23 cellular contexts compared by ENCODE assay signal in the genomic region with DNA sequence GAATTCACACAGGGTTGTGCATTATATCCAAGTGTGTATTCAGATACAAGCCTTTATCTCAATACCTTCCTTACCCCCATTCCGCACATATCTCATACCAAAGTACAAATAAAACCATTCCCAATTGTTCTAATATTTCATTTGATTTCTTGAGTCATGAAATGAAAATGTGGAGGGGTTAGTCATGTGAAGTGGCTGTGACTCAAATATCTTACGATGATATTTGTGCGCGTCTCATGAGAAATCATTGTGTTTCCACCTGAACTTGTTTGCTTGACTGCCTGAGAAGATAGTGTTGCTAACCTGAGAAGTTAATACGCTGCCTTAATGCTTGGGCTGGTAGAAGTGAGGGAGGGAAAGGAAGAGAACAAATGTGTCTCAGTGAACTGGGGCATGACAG. TPM values are rescaled to one million over a fixed set of nuclear protein-coding genes. Genes with fewer than 3 reads are reported as not detected.
A peak's percentile ranks its signal among the peaks of the same experiment; 100 is the strongest.
DNase-seq lines count a peak whose midpoint lies in the region; ATAC-seq and TF ChIP-seq lines count a peak whose summit lies in the region.
"Had no signal": no experiment of that assay in that cellular context is flagged by ENCODE, and none has a peak within 500 bp of the region (broad histone marks: within the 10 kb centered on the region; RNA-seq: fewer than 3 reads in every experiment).

No MANE protein-coding gene starts in this region.

- no TSS peak for BruUV-seq in Calu3 (replicated peaks; lab: Mats Ljungman, UMichigan)

- no peak for TF ChIP-seq EP300 in tibial nerve (IDR thresholded peaks at IDR 0.05)

- no peaks in the 10 kb centered on the region for H3K36me3 Mint-ChIP-seq in Calu3 (ENCODE audit: insufficient read depth, unreplicated experiment)
- H3K36me3 Mint-ChIP-seq: naive B cell had no signal

- TF ChIP-seq POLR2A in tibial nerve (IDR thresholded peaks at IDR 0.05) = no peak

- peak overlapping the region; percentile 61 for H3K4me3 Mint-ChIP-seq in Calu3 (ENCODE audit: low read depth, unreplicated experiment)
- H3K4me3 Mint-ChIP-seq: activated naive CD4-positive, alpha-beta T cell treated with anti-CD3 and anti-CD28 coated beads for 36 hours; naive B cell; T-cell had no signal

- CTCF ChIA-PET in Calu3 (lab: Charles Lee) = interaction anchor here (0.9 to 1.0 kb wide), 2 partner anchors 89 to 175 kb away, joined by 4 to 5 read pairs; no protein-coding TSS in a partner anchor

- H2AFZ ChIP-seq in OCI-LY3 (ENCODE audit: low read depth, low read length) (no peak overlapping the region), parathyroid adenoma (no peak overlapping the region)

- H3K4me2 ChIP-seq in OCI-LY3 (ENCODE audit: low read length) (peak overlapping the region; percentile 9; the same call in 1 of the 2 replicates), parathyroid adenoma (ENCODE audit: low read length) (peak overlapping the region; percentile 13)

- H3K27me3 Mint-ChIP-seq in Calu3 (ENCODE audit: unreplicated experiment) = no peaks in the 10 kb centered on the region

- no peaks in the 10 kb centered on the region for H3K36me3 ChIP-seq in OCI-LY3 (replicated peaks; ENCODE audit: low read depth, low read length)
- H3K36me3 ChIP-seq in parathyroid adenoma (ENCODE audit: control insufficient read depth, insufficient read depth, low read length) = no peaks in the 10 kb centered on the region
- H3K36me3 ChIP-seq in tibial nerve = no peaks in the 10 kb centered on the region
- H3K36me3 ChIP-seq: colonic mucosa, lower lobe of right lung, vagina had no signal

- H3K27ac Mint-ChIP-seq in Calu3 (ENCODE audit: unreplicated experiment) = peak overlapping the region; percentile 23
- H3K27ac Mint-ChIP-seq: activated naive CD4-positive, alpha-beta T cell treated with anti-CD3 and anti-CD28 coated beads for 36 hours; naive B cell; progenitor cell of endocrine pancreas; T-cell had no signal

- H3K4me1 Mint-ChIP-seq in Calu3 (ENCODE audit: low read depth, unreplicated experiment) = peaks cover 39% of the 10 kb centered on the region

- intact Hi-C loops in Calu3 (cut with micrococcal nuclease; ENCODE audit: unreplicated experiment) = loop anchor here (1.0 to 2.0 kb wide), 2 partner anchors 95 to 175 kb away; no protein-coding TSS in a partner anchor

- H3K9ac ChIP-seq in OCI-LY3 (ENCODE audit: low read length) = no peak overlapping the region
- no peak overlapping the region for H3K9ac ChIP-seq in parathyroid adenoma

- H4K20me1 ChIP-seq in OCI-LY3 (ENCODE audit: insufficient read depth, low read length) = no peaks in the 10 kb centered on the region

- H3K27ac ChIP-seq in OCI-LY3 (ENCODE audit: low read length) = no peak overlapping the region
- no peak overlapping the region for H3K27ac ChIP-seq in parathyroid adenoma
- H3K27ac ChIP-seq in tibial nerve = no peak overlapping the region
- H3K27ac ChIP-seq: colonic mucosa, lower lobe of right lung, vagina had no signal

- H3K9me3 ChIP-seq in OCI-LY3 (ENCODE audit: insufficient read depth, low read length) (no peaks in the 10 kb centered on the region), parathyroid adenoma (ENCODE audit: control insufficient read depth, low read length) (no peaks in the 10 kb centered on the region), tibial nerve (no peaks in the 10 kb centered on the region)
- H3K9me3 ChIP-seq: colonic mucosa, lower lobe of right lung, vagina had no signal

- H3K4me3 ChIP-seq in OCI-LY3 (ENCODE audit: low read length) (no peak overlapping the region), parathyroid adenoma (ENCODE audit: low read depth, low read length) (no peak overlapping the region), tibial nerve (no peak overlapping the region)
- H3K4me3 ChIP-seq: colonic mucosa, GM12878, K562, lower lobe of right lung, vagina had no signal

- H3K79me2 ChIP-seq in OCI-LY3 (ENCODE audit: low read length) (no peaks in the 10 kb centered on the region), parathyroid adenoma (no peaks in the 10 kb centered on the region)

- DNase-seq in Calu3 (no peak), tibial nerve (ENCODE audit: low spot score in 2 of 2) (no peak), 8988T (no peak)
- DNase-seq in activated effector memory CD4-positive, alpha-beta T cell treated with anti-CD3 and anti-CD28 coated beads, Interleukin-2, amount 50 U/mL, for 16 hours = no peak
- DNase-seq: activated CD4-positive, alpha-beta T cell treated with anti-CD3 and anti-CD28 coated beads, Interleukin-2, amount 50 U/mL, for 48 hours; activated naive CD4-positive, alpha-beta T cell treated with anti-CD3 and anti-CD28 coated beads for 36 hours; colonic mucosa; COR-L47; GOT3; lower lobe of right lung; naive B cell; NCI-H1092; stimulated activated naive CD8-positive, alpha-beta T cell treated with anti-CD3 and anti-CD28 coated beads, Interleukin-15, Interleukin-2, amounts not matched to agents 100 U/mL and 50 U/mL, for 24 hours; T-cell had no signal

- H3K4me1 ChIP-seq in OCI-LY3 (ENCODE audit: low read length) (peaks cover 8% of the 10 kb centered on the region), parathyroid adenoma (peaks cover 10% of the 10 kb centered on the region), tibial nerve (peaks cover 0 to 8% (median 0%) of the 10 kb centered on the region in 4 donors)
- H3K4me1 ChIP-seq: colonic mucosa had no signal

- H3K27me3 ChIP-seq in OCI-LY3 (ENCODE audit: low read depth, low read length) (peaks cover 46% of the 10 kb centered on the region), parathyroid adenoma (ENCODE audit: control insufficient read depth, insufficient read depth, low read length) (no peaks in the 10 kb centered on the region), tibial nerve (no peaks in the 10 kb centered on the region)
- H3K27me3 ChIP-seq: colonic mucosa, vagina had no signal

- 91 to 95% methylated on average over 5 of the region's 5 CpGs for WGBS in tibial nerve, 2 donors

- H3K9me3 Mint-ChIP-seq in Calu3 (ENCODE audit: low read depth, unreplicated experiment) = no peaks in the 10 kb centered on the region

- TF ChIP-seq CTCF in Calu3 (IDR thresholded peaks at IDR 0.05; ENCODE audit: unreplicated experiment) (no peak), OCI-LY3 (IDR thresholded peaks at IDR 0.05; ENCODE audit: low read depth, low read length) (no peak), parathyroid adenoma (IDR thresholded peaks at IDR 0.05) (no peak), tibial nerve (IDR thresholded peaks at IDR 0.05) (no peak)

- ATAC-seq in esophagus mucosa = peak; percentile 83
- no peak for ATAC-seq in GM21367 (IDR thresholded peaks at IDR 0.05; ENCODE audit: unreplicated experiment)
- ATAC-seq: K562; stimulated activated naive CD8-positive, alpha-beta T cell treated with anti-CD3 and anti-CD28 coated beads, Interleukin-15, Interleukin-2, amounts not matched to agents 100 U/mL and 50 U/mL, for 24 hours; T-cell had no signal

RNA-seq across cellular contexts. Expression of a gene that starts 7.0 kb away (rescaled TPM):
- total RNA-seq in Calu3 (2022) (21.6 and 23.6 TPM in 2 replicates), esophagus mucosa (79.0 TPM), tibial nerve (1 to 10 TPM in 1 of 4 donors, under 1 TPM in 1, not detected in 2; 0.87 to 3.6 TPM)
- total RNA-seq: RPMI7951 had no signal

RNA-seq across cellular contexts. Expression of a gene that starts 27.6 kb away (rescaled TPM):
- total RNA-seq in Calu3 (2022) (not detected in 2 replicates), esophagus mucosa (0.32 TPM), tibial nerve (not detected)
- total RNA-seq: activated naive CD4-positive, alpha-beta T cell treated with anti-CD3 and anti-CD28 coated beads for 36 hours; colonic mucosa; GM12878; K562; lower lobe of right lung; progenitor cell of endocrine pancreas; RPMI7951; vagina had no signal

RNA-seq across cellular contexts. Expression of a gene that starts 34.6 kb away (rescaled TPM):
- total RNA-seq in Calu3 (2022) = 114 and 119 TPM in 2 replicates
- total RNA-seq in esophagus mucosa = 82.3 TPM
- 10 to 100 TPM; 57.5 to 96.9 (median 72.7) TPM for total RNA-seq in tibial nerve

RNA-seq across cellular contexts. Expression of a gene that starts 53.2 kb away (rescaled TPM):
- total RNA-seq in Calu3 (2022) (0.19 and 1.2 TPM in 2 replicates), esophagus mucosa (0.44 TPM), tibial nerve (1 to 10 TPM; 1.2 to 9.0 (median 1.5) TPM)
- total RNA-seq: RPMI7951 had no signal
